Comparison of ENCODE assay signal across 15 cellular contexts in genomic region chr13:33235078-33235477, GRCh38. TPM values are rescaled to one million over a fixed set of nuclear protein-coding genes. Genes with fewer than 3 reads are reported as not detected.
DNase-seq lines count a peak whose midpoint lies in the region; ATAC-seq and TF ChIP-seq lines count a peak whose summit lies in the region.
"Had no signal": no experiment of that assay in that cellular context is flagged by ENCODE, and none has a peak within 500 bp of the region (broad histone marks: within the 10 kb centered on the region; RNA-seq: fewer than 3 reads in every experiment).

No MANE protein-coding gene starts in this region.

- H3K27ac ChIP-seq in RWPE2 (ENCODE audit: poor library complexity, severe bottlenecking) (peak overlapping the region; percentile 99), esophagus muscularis mucosa (replicated peaks in 1 of 4) (peak overlapping the region; percentile 40 to 71 (median 60)), liver (ENCODE audit: low read depth in 1 of 2, low read length in 2 of 2) (peak overlapping the region; percentile 49 to 65), transverse colon (peak overlapping the region; percentile 3 to 43 (median 34)), Karpas-422 (ENCODE audit: low read length) (no peak overlapping the region), aorta (ENCODE audit: low read depth in 1 of 2, low read length in 2 of 2) (peak overlapping the region in 1 of 2 donors; percentile 56)
- H3K27ac ChIP-seq: HL-60 had no signal

- H3K9me2 ChIP-seq in Karpas-422 (replicated peaks; ENCODE audit: insufficient read depth, low read length), result no peaks in the 10 kb centered on the region

- H4K20me1 ChIP-seq in Karpas-422 (ENCODE audit: insufficient read depth, low read depth, low read length), result no peaks in the 10 kb centered on the region

- H3K36me3 ChIP-seq in RWPE2 (ENCODE audit: low read depth) (peaks cover 25% of the 10 kb centered on the region), esophagus muscularis mucosa (peaks cover 0 to 12% (median 3%) of the 10 kb centered on the region in 4 donors), liver (ENCODE audit: control insufficient read depth in 4 of 4, insufficient read depth in 3 of 4, low read depth in 1 of 4, low read length in 3 of 4) (peaks cover 0 to 3% (median 0%) of the 10 kb centered on the region in 4 donors), transverse colon (no peaks in the 10 kb centered on the region), Karpas-422 (ENCODE audit: insufficient read depth, low read length) (no peaks in the 10 kb centered on the region), aorta (ENCODE audit: control insufficient read depth in 1 of 2, insufficient read depth in 2 of 2, low read length in 1 of 2) (no peaks in the 10 kb centered on the region)

- intact Hi-C loops in esophagus muscularis mucosa (cut with DNase I) (loop anchor here (10.0 kb wide), 1 partner anchor 290 kb away; no protein-coding TSS in a partner anchor), transverse colon (cut with DNase I; ENCODE audit: low total_unique reads) (no loop called here), aorta (cut with DNase I) (loop anchor here (5.0 to 10.0 kb wide), 2 partner anchors 42 to 110 kb away; no protein-coding TSS in a partner anchor)

- H3K4me1 ChIP-seq in RWPE2 (ENCODE audit: insufficient read depth, poor library complexity, severe bottlenecking) (peaks cover 50% of the 10 kb centered on the region), esophagus muscularis mucosa (peaks cover 25 to 58% (median 44%) of the 10 kb centered on the region in 4 donors), liver (ENCODE audit: control insufficient read depth in 4 of 4, insufficient read depth in 4 of 4, low read length in 3 of 4) (peaks cover 4 to 29% (median 16%) of the 10 kb centered on the region in 4 donors), transverse colon (peaks cover 0 to 32% (median 9%) of the 10 kb centered on the region in 4 donors), Karpas-422 (ENCODE audit: low read length) (peaks cover 6% of the 10 kb centered on the region), aorta (ENCODE audit: control insufficient read depth in 1 of 2, insufficient read depth in 2 of 2, low read length in 2 of 2) (peaks cover 4 to 6% of the 10 kb centered on the region in 2 donors)

- ATAC-seq in RWPE2 (ENCODE audit: low read depth) (no peak), aorta (ENCODE audit: low FRiP score) (no peak)

- in situ Hi-C loops in transverse colon (cut with MboI; ENCODE audit: low pct_ligation_motif_present in 1 of 4, low pct_unique_long_range_greater_than_20kb in 1 of 4, low sequenced_read_pairs in 3 of 4), result loop anchor here in 1 of 4 donors (25.0 kb wide), 1 partner anchor 302 kb away; no protein-coding TSS in a partner anchor

- no peaks in the 10 kb centered on the region for H3K9me3 ChIP-seq in RWPE2 (ENCODE audit: severe bottlenecking)
- H3K9me3 ChIP-seq in esophagus muscularis mucosa, result peaks cover 0 to 2% (median 0%) of the 10 kb centered on the region in 4 donors
- H3K9me3 ChIP-seq in liver (ENCODE audit: control insufficient read depth in 4 of 4, low read length in 3 of 4), result no peaks in the 10 kb centered on the region
- peaks cover 6 to 9% of the 10 kb centered on the region in 2 donors for H3K9me3 ChIP-seq in transverse colon
- H3K9me3 ChIP-seq in Karpas-422 (ENCODE audit: low read length), result no peaks in the 10 kb centered on the region
- H3K9me3 ChIP-seq in aorta (ENCODE audit: control insufficient read depth, low read length), result no peaks in the 10 kb centered on the region
- H3K9me3 ChIP-seq: SJSA1 had no signal

- no peak overlapping the region for H3K4me2 ChIP-seq in Karpas-422 (ENCODE audit: low read depth, low read length, poor library complexity, severe bottlenecking)

- TF ChIP-seq CTCF in RWPE2 (IDR thresholded peaks at IDR 0.05; ENCODE audit: poor library complexity, severe bottlenecking) (no peak), esophagus muscularis mucosa (IDR thresholded peaks at IDR 0.05) (peak in 1 of 3 experiments; percentile 14), liver (IDR thresholded peaks at IDR 0.05; ENCODE audit: low read depth, low read length, missing input control) (no peak), transverse colon (IDR thresholded peaks at IDR 0.05) (no peak)

- TF ChIP-seq EP300 in esophagus muscularis mucosa (IDR thresholded peaks at IDR 0.05) (no peak), transverse colon (IDR thresholded peaks at IDR 0.05; ENCODE audit: low read depth) (no peak)

- DNase-seq in RWPE2 (ENCODE audit: low spot score) (no peak), esophagus muscularis mucosa (ENCODE audit: extremely low spot score) (no peak), transverse colon (no peak), erythroblast (lab: John Stamatoyannopoulos, UW) (no peak), Karpas-422 (no peak), aorta (no peak)
- DNase-seq: DMS79 treated with DMSO at 0.1 percent for 48 hours; hypothalamus; naive B cell; NCI-H1048; NCI-H510A treated with DMSO at 0.1 percent for 48 hours; stimulated activated CD4-positive, alpha-beta T cell treated with anti-CD3 and anti-CD28 coated beads, Interleukin-12 subunit alpha, Interleukin-12 subunit beta, amount 100 ng/mL, for 4 hours had no signal

- H3K79me2 ChIP-seq in Karpas-422 (ENCODE audit: low read length), result no peaks in the 10 kb centered on the region

- H3K27me3 ChIP-seq in RWPE2 (ENCODE audit: insufficient read depth, poor library complexity, severe bottlenecking) (no peaks in the 10 kb centered on the region), esophagus muscularis mucosa (no peaks in the 10 kb centered on the region), liver (ENCODE audit: control insufficient read depth in 4 of 4, insufficient read depth in 4 of 4, low read length in 3 of 4) (no peaks in the 10 kb centered on the region), transverse colon (no peaks in the 10 kb centered on the region), Karpas-422 (ENCODE audit: low read length) (no peaks in the 10 kb centered on the region), aorta (ENCODE audit: control insufficient read depth in 1 of 2, insufficient read depth in 2 of 2, low read length in 1 of 2) (no peaks in the 10 kb centered on the region)
- H3K27me3 ChIP-seq: SJSA1 had no signal

- no peak overlapping the region for H3K4me3 ChIP-seq in RWPE2 (ENCODE audit: severe bottlenecking)
- no peak overlapping the region for H3K4me3 ChIP-seq in esophagus muscularis mucosa
- H3K4me3 ChIP-seq in liver (ENCODE audit: low read depth in 1 of 3, low read length in 3 of 3), result no peak overlapping the region
- no peak overlapping the region for H3K4me3 ChIP-seq in transverse colon
- no peak overlapping the region for H3K4me3 ChIP-seq in Karpas-422 (ENCODE audit: low read length)
- H3K4me3 ChIP-seq in aorta (ENCODE audit: low read length in 2 of 2), result no peak overlapping the region
- H3K4me3 ChIP-seq: SJSA1 had no signal

- TF ChIP-seq RAD21 in liver (IDR thresholded peaks at IDR 0.05), result peak; percentile 56 to 69

- TF ChIP-seq POLR2A in esophagus muscularis mucosa (IDR thresholded peaks at IDR 0.05; ENCODE audit: low read depth) (no peak), transverse colon (IDR thresholded peaks at IDR 0.05) (no peak), erythroblast (IDR thresholded peaks at IDR 0.05; ENCODE audit: low read length) (no peak)

- H3K9ac ChIP-seq in liver (ENCODE audit: low read depth in 1 of 2, low read length in 2 of 2) (no peak overlapping the region), Karpas-422 (ENCODE audit: low read length) (no peak overlapping the region)

- no peak overlapping the region for H2AFZ ChIP-seq in Karpas-422 (ENCODE audit: low read length)

TF ChIP-seq in liver, 16 proteins besides CTCF, POLR2A, EP300 and RAD21 (continues in another document):
- TF ChIP-seq ZBTB33 (IDR thresholded peaks at IDR 0.05), result peak; percentile 68
- TF ChIP-seq JUND (IDR thresholded peaks at IDR 0.05), result peak in 1 of 2 donors; percentile 74
- TF ChIP-seq YY1 (IDR thresholded peaks at IDR 0.05), result peak; percentile 82
- TF ChIP-seq GABPA (IDR thresholded peaks at IDR 0.05 in 1 of 2, conservative IDR thresholded peaks at IDR 0.05 in 1 of 2), result no peak
- TF ChIP-seq FOXA1 (IDR thresholded peaks at IDR 0.05), result peak; percentile 44
- peak in 1 of 2 donors; percentile 79 for TF ChIP-seq EGR1 (IDR thresholded peaks at IDR 0.05; ENCODE audit: low read depth in 2 of 2)
- no peak for TF ChIP-seq HNF4G (IDR thresholded peaks at IDR 0.05)
- TF ChIP-seq NR2F2 (IDR thresholded peaks at IDR 0.05), result no peak
- peak; percentile 59 to 74 for TF ChIP-seq RXRA (IDR thresholded peaks at IDR 0.05)

RNA-seq across cellular contexts. Expression of gene STARD13, which starts 50.5 kb away (rescaled TPM):
- total RNA-seq in esophagus muscularis mucosa (10 to 100 TPM; 44.9 to 59.2 (median 56.2) TPM), liver (10 to 100 TPM in 1 of 2 donors, 1 to 10 TPM in 1; 3.4 to 15.3 TPM), transverse colon (100 to 1,000 TPM in 1 of 4 donors, 10 to 100 TPM in 3; 18.1 to 107 (median 41.5) TPM), aorta (10 to 100 TPM; 62.4 to 85.5 TPM)
- polyA plus RNA-seq in liver (1 to 10 TPM; 2.7 to 8.0 TPM), aorta (10 to 100 TPM; 15.0 to 17.2 TPM)
- 1.2 TPM in 2 replicates for total RNA-seq in Karpas-422 (2014; rRNA removed; shearing (Covaris generic); ENCODE audit: low replicate concordance)
